Comparison of ENCODE assay signal across 9 cellular contexts in genomic region chr4:54227261-54228063, GRCh38. TPM values are rescaled to one million over a fixed set of nuclear protein-coding genes. Genes with fewer than 3 reads are reported as not detected.
DNase-seq lines count a peak whose midpoint lies in the region; ATAC-seq, FAIRE-seq and TF ChIP-seq lines count a peak whose summit lies in the region.
"Had no signal": no experiment of that assay in that cellular context is flagged by ENCODE, and none has a peak within 500 bp of the region (broad histone marks: within the 10 kb centered on the region; RNA-seq: fewer than 3 reads in every experiment).

No MANE protein-coding gene starts in this region.

- H4K20me1 ChIP-seq in keratinocyte (ENCODE audit: control insufficient read depth, extremely low read depth, insufficient read depth, low read length): no peaks in the 10 kb centered on the region

- H3K79me2 ChIP-seq in keratinocyte (ENCODE audit: control insufficient read depth, insufficient read depth, low read length): no peaks in the 10 kb centered on the region

- H3K9me3 ChIP-seq in MG63: peaks cover 3% of the 10 kb centered on the region; the same call in 1 of the 2 replicates
- no peaks in the 10 kb centered on the region for H3K9me3 ChIP-seq in keratinocyte (ENCODE audit: control insufficient read depth, low read depth, low read length)
- H3K9me3 ChIP-seq in subcutaneous abdominal adipose tissue (ENCODE audit: control insufficient read depth in 5 of 5, low read length in 5 of 5): no peaks in the 10 kb centered on the region

- no peaks in the 10 kb centered on the region for H3K27me3 ChIP-seq in MG63
- H3K27me3 ChIP-seq in brain microvascular endothelial cell (replicated peaks): peaks cover 12% of the 10 kb centered on the region
- H3K27me3 ChIP-seq in keratinocyte (ENCODE audit: control insufficient read depth, extremely low read depth, insufficient read depth, low read length): peaks cover 75% of the 10 kb centered on the region
- H3K27me3 ChIP-seq in subcutaneous abdominal adipose tissue (ENCODE audit: control insufficient read depth in 5 of 5, insufficient read depth in 4 of 5, low read length in 5 of 5): peaks cover 50 to 81% (median 69%) of the 10 kb centered on the region in 5 donors

- peak overlapping the region; percentile 80 for H2AFZ ChIP-seq in keratinocyte (ENCODE audit: control insufficient read depth, low read length)

- H3K4me3 ChIP-seq in MG63: peak overlapping the region; percentile 65
- H3K4me3 ChIP-seq in brain microvascular endothelial cell (ENCODE audit: low read depth, low read length): peak overlapping the region; percentile 66
- H3K4me3 ChIP-seq in keratinocyte (ENCODE audit: control insufficient read depth in 2 of 3, extremely low read depth in 1 of 3, insufficient read depth in 2 of 3, low read depth in 1 of 3, low read length in 3 of 3): peak overlapping the region; percentile 34 to 73 (median 64)
- H3K4me3 ChIP-seq in subcutaneous abdominal adipose tissue (ENCODE audit: low read depth in 1 of 5, low read length in 5 of 5): peak overlapping the region; percentile 61 to 68 (median 64)

- H3K9me1 ChIP-seq in keratinocyte (ENCODE audit: control insufficient read depth, extremely low read depth, insufficient read depth, low read length): no peaks in the 10 kb centered on the region

- H3K9ac ChIP-seq in keratinocyte (ENCODE audit: control insufficient read depth, extremely low read depth, insufficient read depth, low read length) (peak overlapping the region; percentile 39), subcutaneous abdominal adipose tissue (ENCODE audit: low read length in 5 of 5) (peak overlapping the region in 2 of 5 donors; percentile 19 to 37)

- peaks cover 47% of the 10 kb centered on the region for H3K4me1 ChIP-seq in keratinocyte (ENCODE audit: control insufficient read depth, extremely low read depth, insufficient read depth, low read length)
- H3K4me1 ChIP-seq in subcutaneous abdominal adipose tissue (ENCODE audit: control insufficient read depth in 5 of 5, insufficient read depth in 5 of 5, low read length in 5 of 5): peaks cover 1 to 61% (median 58%) of the 10 kb centered on the region in 5 donors

- peak; percentile 68 for DNase-seq in MG63
- peak; percentile 57 for DNase-seq in brain microvascular endothelial cell
- DNase-seq in keratinocyte (ENCODE audit: low read depth, low spot score): no peak
- DNase-seq in NCI-H2107 treated with DMSO at 0.1 percent for 48 hours (lab: John Stamatoyannopoulos, UW; ENCODE audit: unreplicated experiment): no peak
- DNase-seq in midbrain (lab: John Stamatoyannopoulos, UW): no peak
- DNase-seq in omental fat pad (ENCODE audit: low spot score): no peak

- TF ChIP-seq CTCF in brain microvascular endothelial cell (IDR thresholded peaks at IDR 0.05; ENCODE audit: low read depth, low read length, missing control alignments): no peak
- no peak for TF ChIP-seq CTCF in keratinocyte (optimal IDR thresholded peaks at IDR 0.05 in 1 of 3, IDR thresholded peaks at IDR 0.05 in 1 of 3, conservative IDR thresholded peaks at IDR 0.05 in 1 of 3; ENCODE audit: extremely low read depth in 1 of 3, insufficient read depth in 2 of 3, low read length in 3 of 3)
- TF ChIP-seq CTCF in omental fat pad (IDR thresholded peaks at IDR 0.05): no peak

- in situ Hi-C loops in brain microvascular endothelial cell (cut with HindIII; ENCODE audit: low pct_ligation_motif_present, low sequenced_read_pairs): no loop called here

- peaks cover 5% of the 10 kb centered on the region; the same call in 1 of the 2 replicates for H3K36me3 ChIP-seq in MG63
- H3K36me3 ChIP-seq in brain microvascular endothelial cell (replicated peaks): no peaks in the 10 kb centered on the region
- no peaks in the 10 kb centered on the region for H3K36me3 ChIP-seq in keratinocyte (ENCODE audit: control insufficient read depth in 2 of 2, extremely low read depth in 1 of 2, insufficient read depth in 2 of 2, low read length in 2 of 2)
- H3K36me3 ChIP-seq in subcutaneous abdominal adipose tissue (ENCODE audit: control insufficient read depth in 5 of 5, insufficient read depth in 5 of 5, low read length in 5 of 5): no peaks in the 10 kb centered on the region

- dilution Hi-C loops in keratinocyte (cut with MboI; ENCODE audit: extremely low pct_ligation_motif_present, low sequenced_read_pairs): no loop called here

- ATAC-seq in GM18511 (IDR thresholded peaks at IDR 0.05; ENCODE audit: unreplicated experiment) (peak; percentile 9), omental fat pad (ENCODE audit: low FRiP score) (no peak)

- peak overlapping the region; percentile 93 for H3K4me2 ChIP-seq in keratinocyte (ENCODE audit: control insufficient read depth, extremely low read depth, insufficient read depth, low read depth, low read length)

- H3K27ac ChIP-seq in brain microvascular endothelial cell (no peak overlapping the region), keratinocyte (ENCODE audit: control insufficient read depth, insufficient read depth, low read length) (no peak overlapping the region), subcutaneous abdominal adipose tissue (ENCODE audit: low read depth, low read length) (peak overlapping the region; percentile 62)
- H3K27ac ChIP-seq: VCaP had no signal

- FAIRE-seq in keratinocyte (lab: Jason Lieb, UNC): peak; percentile 17

RNA-seq across cellular contexts. Expression of gene PDGFRA, which starts 1.6 kb away (rescaled TPM):
- 118 and 133 TPM in 2 replicates for total RNA-seq in MG63 (2014; rRNA removed; shearing (Covaris generic); ENCODE audit: low replicate concordance)
- 0.22 to 0.40 TPM (median 0.27 TPM) in 3 replicates for polyA plus RNA-seq in keratinocyte
- not detected for polyA plus RNA-seq in keratinocyte (2011; ENCODE audit: low read depth)
- polyA plus RNA-seq in keratinocyte (2011; cell fraction: cytosol; rRNA removed): 0.48 and 0.61 TPM in 2 replicates
- 0.19 and 0.32 TPM in 2 replicates for polyA plus RNA-seq in keratinocyte (2011; cell fraction: nucleus; rRNA removed)
- 0.18 and 0.27 TPM in 2 replicates for polyA plus RNA-seq in keratinocyte (2012; ENCODE audit: low replicate concordance)
- polyA minus RNA-seq in keratinocyte: 0.10 to 0.26 TPM in 2 of 3 replicates, not detected in the other
- not detected for polyA minus RNA-seq in keratinocyte (2011; cell fraction: cytosol; rRNA and poly(A)+ RNA removed)
- polyA minus RNA-seq in keratinocyte (2011; cell fraction: nucleus; rRNA and poly(A)+ RNA removed): 0.62 TPM in 1 of 2 replicates, not detected in the other
- 100 to 1,000 TPM; 135 to 272 (median 163) TPM for total RNA-seq in omental fat pad

Comparison
In these comparisons a context has a peak if more than half of its experiments do, and no peak if none do; other contexts are left out.
1. DNase-seq: peak in MG63 (single experiment) and brain microvascular endothelial cell (single experiment); none in keratinocyte (single experiment), NCI-H2107 treated with DMSO at 0.1 percent for 48 hours (single experiment), midbrain (single experiment) and omental fat pad (single experiment).
2. Peak in every context shown above with its lines, with median percentiles within 50 percentile points of each other: H3K4me3 ChIP-seq.